16 cellular contexts compared by ENCODE assay signal in the genomic region with DNA sequence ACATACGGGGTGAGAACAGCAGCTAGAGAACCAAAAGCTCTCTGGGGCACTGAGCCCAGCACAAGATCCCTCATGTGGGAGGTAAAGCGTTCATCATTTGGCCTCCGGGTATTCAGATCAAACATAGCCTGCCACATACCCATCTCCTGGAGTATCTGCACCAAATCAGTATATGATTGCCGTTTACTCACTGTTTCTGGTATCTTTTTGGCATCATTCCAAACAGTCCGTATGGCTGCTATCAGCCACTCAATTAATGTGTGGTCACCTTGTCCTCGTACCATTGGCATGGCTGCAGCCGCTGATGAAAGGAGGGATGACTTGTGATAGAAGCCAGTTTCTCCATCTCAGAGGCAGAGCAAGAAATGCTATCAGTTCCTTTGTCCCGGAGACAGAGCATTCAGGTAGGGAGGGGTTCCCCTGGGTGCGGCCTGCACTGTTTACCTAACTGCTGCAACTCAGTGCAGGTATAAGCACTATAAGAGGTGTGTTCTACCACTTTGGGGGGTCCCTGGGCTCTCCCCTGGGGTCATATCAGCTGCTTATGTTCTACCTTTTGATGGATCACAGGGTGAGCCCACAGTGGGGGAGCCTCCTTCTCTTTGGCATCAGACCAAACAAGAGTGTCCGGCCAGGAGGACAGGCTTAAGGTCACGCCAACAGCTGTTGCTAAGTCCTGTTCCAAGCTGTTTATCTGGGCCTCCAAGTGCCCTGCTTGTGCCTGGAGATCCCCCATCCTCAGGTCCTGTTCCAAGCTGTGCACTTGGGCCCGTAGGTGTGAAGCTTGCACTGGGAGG.
"Had no signal": no experiment of that assay in that cellular context is flagged by ENCODE, and none has a peak within 500 bp of the region (broad histone marks: within the 10 kb centered on the region; RNA-seq: fewer than 3 reads in every experiment).

No MANE protein-coding gene starts in this region.

- H3K27ac ChIP-seq: epithelial cell of prostate, esophagus muscularis mucosa, gastrocnemius medialis, heart right ventricle, upper lobe of left lung, uterus had no signal

- DNase-seq: effector memory CD8-positive, alpha-beta T cell; gastrocnemius medialis; heart right ventricle; hypothalamus; kidney glomerular epithelial cell; mammary epithelial cell; naive thymus-derived CD8-positive, alpha-beta T cell; stimulated activated CD4-positive, alpha-beta T cell treated with anti-CD3 and anti-CD28 coated beads, Interleukin-2, amount 100 ng/mL, for 24 hours; stimulated activated CD4-positive, alpha-beta T cell treated with anti-CD3 and anti-CD28 coated beads, Interleukin-4, amount 100 ng/mL, for 4 hours; stimulated activated naive B cell treated with anti-CD40 and anti-IgM and Interleukin-4, amounts not matched to agents 10 μg/mL and 1 μg/mL and 100 μg/mL, for 72 hours; upper lobe of left lung; uterus had no signal

- H3K4me3 ChIP-seq: esophagus muscularis mucosa, gastrocnemius medialis, heart right ventricle, upper lobe of left lung, uterus had no signal

- ATAC-seq: effector memory CD8-positive, alpha-beta T cell; gastrocnemius medialis; left lobe of liver; naive thymus-derived CD8-positive, alpha-beta T cell; sciatic nerve; stimulated activated naive B cell treated with anti-CD40 and anti-IgM and Interleukin-4, amounts not matched to agents 10 μg/mL and 1 μg/mL and 100 μg/mL, for 72 hours had no signal

- H3K27ac Mint-ChIP-seq: effector memory CD8-positive, alpha-beta T cell; stimulated activated naive B cell treated with anti-CD40 and anti-IgM and Interleukin-4, amounts not matched to agents 10 μg/mL and 1 μg/mL and 100 μg/mL, for 72 hours had no signal

- H3K36me3 ChIP-seq: uterus had no signal

- H3K27me3 ChIP-seq: esophagus muscularis mucosa, gastrocnemius medialis, heart right ventricle, upper lobe of left lung, uterus had no signal

- H3K27me3 Mint-ChIP-seq: effector memory CD8-positive, alpha-beta T cell; naive thymus-derived CD8-positive, alpha-beta T cell; stimulated activated naive B cell treated with anti-CD40 and anti-IgM and Interleukin-4, amounts not matched to agents 10 μg/mL and 1 μg/mL and 100 μg/mL, for 72 hours had no signal

- H3K4me1 ChIP-seq: esophagus muscularis mucosa, gastrocnemius medialis, upper lobe of left lung, uterus had no signal

- H3K9me3 Mint-ChIP-seq: effector memory CD8-positive, alpha-beta T cell; naive thymus-derived CD8-positive, alpha-beta T cell; stimulated activated naive B cell treated with anti-CD40 and anti-IgM and Interleukin-4, amounts not matched to agents 10 μg/mL and 1 μg/mL and 100 μg/mL, for 72 hours had no signal

- H3K9me3 ChIP-seq: esophagus muscularis mucosa, gastrocnemius medialis, heart right ventricle, upper lobe of left lung, uterus had no signal

- H3K4me3 Mint-ChIP-seq: effector memory CD8-positive, alpha-beta T cell; naive thymus-derived CD8-positive, alpha-beta T cell; stimulated activated naive B cell treated with anti-CD40 and anti-IgM and Interleukin-4, amounts not matched to agents 10 μg/mL and 1 μg/mL and 100 μg/mL, for 72 hours had no signal
